Comparison of ENCODE assay signal across 1 cellular context in the genomic region with DNA sequence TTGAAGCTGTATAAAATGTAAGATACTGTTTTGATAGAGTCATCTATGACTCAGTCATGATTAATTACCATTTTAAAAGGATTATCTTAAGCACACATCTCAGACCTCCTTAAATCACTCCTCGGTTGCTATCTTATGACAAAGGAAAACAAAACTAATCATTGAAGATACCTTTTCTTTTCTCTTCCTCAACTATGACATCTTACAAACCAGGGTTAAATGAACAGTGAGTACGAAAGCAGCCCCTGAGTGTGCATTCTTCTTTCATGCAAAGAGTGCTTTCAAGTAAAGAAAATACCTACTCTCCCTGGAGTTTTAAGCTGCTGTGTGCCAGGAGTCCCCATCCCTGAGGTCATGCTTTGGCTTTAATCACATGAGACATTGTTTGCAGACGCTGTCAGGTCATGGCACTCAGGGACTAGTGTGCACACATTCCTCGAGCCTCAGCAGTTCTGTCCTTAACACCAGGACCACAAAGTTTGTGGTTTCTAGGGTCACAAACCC.
TF ChIP-seq lines count a peak whose summit lies in the region.

No MANE protein-coding gene starts in this region.

TF ChIP-seq in HEK293, 187 proteins besides CTCF, POLR2A, EP300 and RAD21 (continued from another document and continues in another):
- TF ChIP-seq, protein P1, sequence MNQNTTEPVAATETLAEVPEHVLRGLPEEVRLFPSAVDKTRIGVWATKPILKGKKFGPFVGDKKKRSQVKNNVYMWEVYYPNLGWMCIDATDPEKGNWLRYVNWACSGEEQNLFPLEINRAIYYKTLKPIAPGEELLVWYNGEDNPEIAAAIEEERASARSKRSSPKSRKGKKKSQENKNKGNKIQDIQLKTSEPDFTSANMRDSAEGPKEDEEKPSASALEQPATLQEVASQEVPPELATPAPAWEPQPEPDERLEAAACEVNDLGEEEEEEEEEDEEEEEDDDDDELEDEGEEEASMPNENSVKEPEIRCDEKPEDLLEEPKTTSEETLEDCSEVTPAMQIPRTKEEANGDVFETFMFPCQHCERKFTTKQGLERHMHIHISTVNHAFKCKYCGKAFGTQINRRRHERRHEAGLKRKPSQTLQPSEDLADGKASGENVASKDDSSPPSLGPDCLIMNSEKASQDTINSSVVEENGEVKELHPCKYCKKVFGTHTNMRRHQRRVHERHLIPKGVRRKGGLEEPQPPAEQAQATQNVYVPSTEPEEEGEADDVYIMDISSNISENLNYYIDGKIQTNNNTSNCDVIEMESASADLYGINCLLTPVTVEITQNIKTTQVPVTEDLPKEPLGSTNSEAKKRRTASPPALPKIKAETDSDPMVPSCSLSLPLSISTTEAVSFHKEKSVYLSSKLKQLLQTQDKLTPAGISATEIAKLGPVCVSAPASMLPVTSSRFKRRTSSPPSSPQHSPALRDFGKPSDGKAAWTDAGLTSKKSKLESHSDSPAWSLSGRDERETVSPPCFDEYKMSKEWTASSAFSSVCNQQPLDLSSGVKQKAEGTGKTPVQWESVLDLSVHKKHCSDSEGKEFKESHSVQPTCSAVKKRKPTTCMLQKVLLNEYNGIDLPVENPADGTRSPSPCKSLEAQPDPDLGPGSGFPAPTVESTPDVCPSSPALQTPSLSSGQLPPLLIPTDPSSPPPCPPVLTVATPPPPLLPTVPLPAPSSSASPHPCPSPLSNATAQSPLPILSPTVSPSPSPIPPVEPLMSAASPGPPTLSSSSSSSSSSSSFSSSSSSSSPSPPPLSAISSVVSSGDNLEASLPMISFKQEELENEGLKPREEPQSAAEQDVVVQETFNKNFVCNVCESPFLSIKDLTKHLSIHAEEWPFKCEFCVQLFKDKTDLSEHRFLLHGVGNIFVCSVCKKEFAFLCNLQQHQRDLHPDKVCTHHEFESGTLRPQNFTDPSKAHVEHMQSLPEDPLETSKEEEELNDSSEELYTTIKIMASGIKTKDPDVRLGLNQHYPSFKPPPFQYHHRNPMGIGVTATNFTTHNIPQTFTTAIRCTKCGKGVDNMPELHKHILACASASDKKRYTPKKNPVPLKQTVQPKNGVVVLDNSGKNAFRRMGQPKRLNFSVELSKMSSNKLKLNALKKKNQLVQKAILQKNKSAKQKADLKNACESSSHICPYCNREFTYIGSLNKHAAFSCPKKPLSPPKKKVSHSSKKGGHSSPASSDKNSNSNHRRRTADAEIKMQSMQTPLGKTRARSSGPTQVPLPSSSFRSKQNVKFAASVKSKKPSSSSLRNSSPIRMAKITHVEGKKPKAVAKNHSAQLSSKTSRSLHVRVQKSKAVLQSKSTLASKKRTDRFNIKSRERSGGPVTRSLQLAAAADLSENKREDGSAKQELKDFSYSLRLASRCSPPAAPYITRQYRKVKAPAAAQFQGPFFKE (tag by site-specific recombination; IDR thresholded peaks at IDR 0.05; ENCODE audit: borderline replicate concordance) = no peak
- TF ChIP-seq ZNF239 (tag by site-specific recombination; IDR thresholded peaks at IDR 0.05) (no peak), IKZF3 (tag by site-specific recombination; IDR thresholded peaks at IDR 0.05) (no peak), ZFP41 (tag by site-specific recombination; IDR thresholded peaks at IDR 0.05; ENCODE audit: borderline replicate concordance) (no peak), TRIM28 (IDR thresholded peaks at IDR 0.05; ENCODE audit: borderline replicate concordance, low read length) (0 out of 2 replicates have a peak, but pooled peaks have one; percentile 52), ELK4 (IDR thresholded peaks at IDR 0.05; ENCODE audit: borderline replicate concordance, low read depth, low read length) (no peak), ZNF24 (tag by site-specific recombination; IDR thresholded peaks at IDR 0.05) (no peak), KLF7 (tag by site-specific recombination; IDR thresholded peaks at IDR 0.05; ENCODE audit: borderline replicate concordance) (no peak), ZNF23 (tag by site-specific recombination; IDR thresholded peaks at IDR 0.05; ENCODE audit: borderline replicate concordance) (no peak), ZNF530 (tag by site-specific recombination; IDR thresholded peaks at IDR 0.05; ENCODE audit: low read depth) (no peak), ZNF350 (tag by site-specific recombination; IDR thresholded peaks at IDR 0.05) (no peak), ZNF335 (tag by site-specific recombination; conservative IDR thresholded peaks at IDR 0.05) (no peak), ZNF645 (tag by site-specific recombination; IDR thresholded peaks at IDR 0.05) (no peak), ZNF664 (tag by site-specific recombination; IDR thresholded peaks at IDR 0.05) (no peak), ZNF76 (tag by site-specific recombination; IDR thresholded peaks at IDR 0.05; ENCODE audit: borderline replicate concordance, low read depth) (no peak), ZNF660 (tag by site-specific recombination; IDR thresholded peaks at IDR 0.05) (no peak), BCL6B (tag by site-specific recombination; IDR thresholded peaks at IDR 0.05) (peak; percentile 60), ZNF747 (tag by site-specific recombination; IDR thresholded peaks at IDR 0.05) (no peak), ZNF211 (tag by site-specific recombination; IDR thresholded peaks at IDR 0.05; ENCODE audit: low read depth) (no peak), ZNF184 (tag by site-specific recombination; IDR thresholded peaks at IDR 0.05) (no peak; the same call in 1 of the 2 replicates), ZBTB44 (tag by site-specific recombination; IDR thresholded peaks at IDR 0.05) (no peak), ZSCAN30 (tag by site-specific recombination; IDR thresholded peaks at IDR 0.05) (no peak), ZBTB20 (tag by site-specific recombination; IDR thresholded peaks at IDR 0.05) (peak; percentile 73)
- TF ChIP-seq, protein P2, sequence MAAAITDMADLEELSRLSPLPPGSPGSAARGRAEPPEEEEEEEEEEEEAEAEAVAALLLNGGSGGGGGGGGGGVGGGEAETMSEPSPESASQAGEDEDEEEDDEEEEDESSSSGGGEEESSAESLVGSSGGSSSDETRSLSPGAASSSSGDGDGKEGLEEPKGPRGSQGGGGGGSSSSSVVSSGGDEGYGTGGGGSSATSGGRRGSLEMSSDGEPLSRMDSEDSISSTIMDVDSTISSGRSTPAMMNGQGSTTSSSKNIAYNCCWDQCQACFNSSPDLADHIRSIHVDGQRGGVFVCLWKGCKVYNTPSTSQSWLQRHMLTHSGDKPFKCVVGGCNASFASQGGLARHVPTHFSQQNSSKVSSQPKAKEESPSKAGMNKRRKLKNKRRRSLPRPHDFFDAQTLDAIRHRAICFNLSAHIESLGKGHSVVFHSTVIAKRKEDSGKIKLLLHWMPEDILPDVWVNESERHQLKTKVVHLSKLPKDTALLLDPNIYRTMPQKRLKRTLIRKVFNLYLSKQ (tag by site-specific recombination; IDR thresholded peaks at IDR 0.05; ENCODE audit: borderline replicate concordance) = no peak
- TF ChIP-seq, protein P3, sequence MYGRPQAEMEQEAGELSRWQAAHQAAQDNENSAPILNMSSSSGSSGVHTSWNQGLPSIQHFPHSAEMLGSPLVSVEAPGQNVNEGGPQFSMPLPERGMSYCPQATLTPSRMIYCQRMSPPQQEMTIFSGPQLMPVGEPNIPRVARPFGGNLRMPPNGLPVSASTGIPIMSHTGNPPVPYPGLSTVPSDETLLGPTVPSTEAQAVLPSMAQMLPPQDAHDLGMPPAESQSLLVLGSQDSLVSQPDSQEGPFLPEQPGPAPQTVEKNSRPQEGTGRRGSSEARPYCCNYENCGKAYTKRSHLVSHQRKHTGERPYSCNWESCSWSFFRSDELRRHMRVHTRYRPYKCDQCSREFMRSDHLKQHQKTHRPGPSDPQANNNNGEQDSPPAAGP (tag by site-specific recombination; IDR thresholded peaks at IDR 0.05) = no peak
- TF ChIP-seq, protein P4, sequence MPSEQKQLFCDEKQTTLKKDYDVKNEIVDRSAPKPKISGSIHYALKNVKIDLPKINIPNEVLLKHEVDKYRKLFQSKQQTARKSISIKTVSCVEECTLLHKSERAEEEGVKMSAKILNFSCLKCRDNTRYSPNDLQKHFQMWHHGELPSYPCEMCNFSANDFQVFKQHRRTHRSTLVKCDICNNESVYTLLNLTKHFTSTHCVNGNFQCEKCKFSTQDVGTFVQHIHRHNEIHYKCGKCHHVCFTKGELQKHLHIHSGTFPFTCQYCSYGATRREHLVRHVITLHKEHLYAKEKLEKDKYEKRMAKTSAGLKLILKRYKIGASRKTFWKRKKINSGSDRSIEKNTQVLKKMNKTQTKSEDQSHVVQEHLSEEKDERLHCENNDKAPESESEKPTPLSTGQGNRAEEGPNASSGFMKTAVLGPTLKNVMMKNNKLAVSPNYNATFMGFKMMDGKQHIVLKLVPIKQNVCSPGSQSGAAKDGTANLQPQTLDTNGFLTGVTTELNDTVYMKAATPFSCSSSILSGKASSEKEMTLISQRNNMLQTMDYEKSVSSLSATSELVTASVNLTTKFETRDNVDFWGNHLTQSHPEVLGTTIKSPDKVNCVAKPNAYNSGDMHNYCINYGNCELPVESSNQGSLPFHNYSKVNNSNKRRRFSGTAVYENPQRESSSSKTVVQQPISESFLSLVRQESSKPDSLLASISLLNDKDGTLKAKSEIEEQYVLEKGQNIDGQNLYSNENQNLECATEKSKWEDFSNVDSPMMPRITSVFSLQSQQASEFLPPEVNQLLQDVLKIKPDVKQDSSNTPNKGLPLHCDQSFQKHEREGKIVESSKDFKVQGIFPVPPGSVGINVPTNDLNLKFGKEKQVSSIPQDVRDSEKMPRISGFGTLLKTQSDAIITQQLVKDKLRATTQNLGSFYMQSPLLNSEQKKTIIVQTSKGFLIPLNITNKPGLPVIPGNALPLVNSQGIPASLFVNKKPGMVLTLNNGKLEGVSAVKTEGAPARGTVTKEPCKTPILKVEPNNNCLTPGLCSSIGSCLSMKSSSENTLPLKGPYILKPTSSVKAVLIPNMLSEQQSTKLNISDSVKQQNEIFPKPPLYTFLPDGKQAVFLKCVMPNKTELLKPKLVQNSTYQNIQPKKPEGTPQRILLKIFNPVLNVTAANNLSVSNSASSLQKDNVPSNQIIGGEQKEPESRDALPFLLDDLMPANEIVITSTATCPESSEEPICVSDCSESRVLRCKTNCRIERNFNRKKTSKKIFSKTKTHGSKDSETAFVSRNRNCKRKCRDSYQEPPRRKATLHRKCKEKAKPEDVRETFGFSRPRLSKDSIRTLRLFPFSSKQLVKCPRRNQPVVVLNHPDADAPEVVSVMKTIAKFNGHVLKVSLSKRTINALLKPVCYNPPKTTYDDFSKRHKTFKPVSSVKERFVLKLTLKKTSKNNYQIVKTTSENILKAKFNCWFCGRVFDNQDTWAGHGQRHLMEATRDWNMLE (tag by site-specific recombination; conservative IDR thresholded peaks at IDR 0.05; ENCODE audit: low read depth) = peak; percentile 21; the same call in 1 of the 2 replicates
- TF ChIP-seq, protein P5, sequence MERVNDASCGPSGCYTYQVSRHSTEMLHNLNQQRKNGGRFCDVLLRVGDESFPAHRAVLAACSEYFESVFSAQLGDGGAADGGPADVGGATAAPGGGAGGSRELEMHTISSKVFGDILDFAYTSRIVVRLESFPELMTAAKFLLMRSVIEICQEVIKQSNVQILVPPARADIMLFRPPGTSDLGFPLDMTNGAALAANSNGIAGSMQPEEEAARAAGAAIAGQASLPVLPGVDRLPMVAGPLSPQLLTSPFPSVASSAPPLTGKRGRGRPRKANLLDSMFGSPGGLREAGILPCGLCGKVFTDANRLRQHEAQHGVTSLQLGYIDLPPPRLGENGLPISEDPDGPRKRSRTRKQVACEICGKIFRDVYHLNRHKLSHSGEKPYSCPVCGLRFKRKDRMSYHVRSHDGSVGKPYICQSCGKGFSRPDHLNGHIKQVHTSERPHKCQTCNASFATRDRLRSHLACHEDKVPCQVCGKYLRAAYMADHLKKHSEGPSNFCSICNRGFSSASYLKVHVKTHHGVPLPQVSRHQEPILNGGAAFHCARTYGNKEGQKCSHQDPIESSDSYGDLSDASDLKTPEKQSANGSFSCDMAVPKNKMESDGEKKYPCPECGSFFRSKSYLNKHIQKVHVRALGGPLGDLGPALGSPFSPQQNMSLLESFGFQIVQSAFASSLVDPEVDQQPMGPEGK (tag by site-specific recombination; IDR thresholded peaks at IDR 0.05) = 0 out of 2 replicates have a peak, but pooled peaks have one; percentile 33
- TF ChIP-seq, protein P6, sequence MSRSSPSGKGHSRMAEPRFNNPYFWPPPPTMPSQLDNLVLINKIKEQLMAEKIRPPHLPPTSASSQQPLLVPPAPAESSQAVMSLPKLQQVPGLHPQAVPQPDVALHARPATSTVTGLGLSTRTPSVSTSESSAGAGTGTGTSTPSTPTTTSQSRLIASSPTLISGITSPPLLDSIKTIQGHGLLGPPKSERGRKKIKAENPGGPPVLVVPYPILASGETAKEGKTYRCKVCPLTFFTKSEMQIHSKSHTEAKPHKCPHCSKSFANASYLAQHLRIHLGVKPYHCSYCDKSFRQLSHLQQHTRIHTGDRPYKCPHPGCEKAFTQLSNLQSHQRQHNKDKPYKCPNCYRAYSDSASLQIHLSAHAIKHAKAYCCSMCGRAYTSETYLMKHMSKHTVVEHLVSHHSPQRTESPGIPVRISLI (tag by site-specific recombination; IDR thresholded peaks at IDR 0.05) = no peak
